Comparison of ENCODE assay signal across 1 cellular context in genomic region chr17:40062347-40063033, GRCh38.
TF ChIP-seq lines count a peak whose summit lies in the region.

Gene THRA, plus strand, starts transcription at chr17:40062965. Its CDS starts 11,524 bp downstream, at chr17:40074489.

TF ChIP-seq in HepG2, 621 proteins besides CTCF, POLR2A, EP300 and RAD21 (continued from another document):
- TF ChIP-seq, protein P1, sequence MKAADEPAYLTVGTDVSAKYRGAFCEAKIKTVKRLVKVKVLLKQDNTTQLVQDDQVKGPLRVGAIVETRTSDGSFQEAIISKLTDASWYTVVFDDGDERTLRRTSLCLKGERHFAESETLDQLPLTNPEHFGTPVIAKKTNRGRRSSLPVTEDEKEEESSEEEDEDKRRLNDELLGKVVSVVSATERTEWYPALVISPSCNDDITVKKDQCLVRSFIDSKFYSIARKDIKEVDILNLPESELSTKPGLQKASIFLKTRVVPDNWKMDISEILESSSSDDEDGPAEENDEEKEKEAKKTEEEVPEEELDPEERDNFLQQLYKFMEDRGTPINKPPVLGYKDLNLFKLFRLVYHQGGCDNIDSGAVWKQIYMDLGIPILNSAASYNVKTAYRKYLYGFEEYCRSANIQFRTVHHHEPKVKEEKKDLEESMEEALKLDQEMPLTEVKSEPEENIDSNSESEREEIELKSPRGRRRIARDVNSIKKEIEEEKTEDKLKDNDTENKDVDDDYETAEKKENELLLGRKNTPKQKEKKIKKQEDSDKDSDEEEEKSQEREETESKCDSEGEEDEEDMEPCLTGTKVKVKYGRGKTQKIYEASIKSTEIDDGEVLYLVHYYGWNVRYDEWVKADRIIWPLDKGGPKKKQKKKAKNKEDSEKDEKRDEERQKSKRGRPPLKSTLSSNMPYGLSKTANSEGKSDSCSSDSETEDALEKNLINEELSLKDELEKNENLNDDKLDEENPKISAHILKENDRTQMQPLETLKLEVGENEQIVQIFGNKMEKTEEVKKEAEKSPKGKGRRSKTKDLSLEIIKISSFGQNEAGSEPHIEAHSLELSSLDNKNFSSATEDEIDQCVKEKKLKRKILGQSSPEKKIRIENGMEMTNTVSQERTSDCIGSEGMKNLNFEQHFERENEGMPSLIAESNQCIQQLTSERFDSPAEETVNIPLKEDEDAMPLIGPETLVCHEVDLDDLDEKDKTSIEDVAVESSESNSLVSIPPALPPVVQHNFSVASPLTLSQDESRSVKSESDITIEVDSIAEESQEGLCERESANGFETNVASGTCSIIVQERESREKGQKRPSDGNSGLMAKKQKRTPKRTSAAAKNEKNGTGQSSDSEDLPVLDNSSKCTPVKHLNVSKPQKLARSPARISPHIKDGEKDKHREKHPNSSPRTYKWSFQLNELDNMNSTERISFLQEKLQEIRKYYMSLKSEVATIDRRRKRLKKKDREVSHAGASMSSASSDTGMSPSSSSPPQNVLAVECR (CRISPR knock-in tag; IDR thresholded peaks at IDR 0.05; ENCODE audit: borderline replicate concordance) = no peak
- TF ChIP-seq HDAC1 (CRISPR knock-in tag; IDR thresholded peaks at IDR 0.05) (peak; percentile 16; the same call in 1 of the 2 replicates), KLF6 (CRISPR knock-in tag; IDR thresholded peaks at IDR 0.05) (no peak), SRSF4 (IDR thresholded peaks at IDR 0.05; ENCODE audit: low read depth, low read length, poor library complexity, severe bottlenecking) (no peak), TAF15 (IDR thresholded peaks at IDR 0.05; ENCODE audit: low read depth, low read length, poor library complexity, severe bottlenecking) (no peak), ZSCAN25 (CRISPR knock-in tag; IDR thresholded peaks at IDR 0.05) (no peak), ZNF484 (CRISPR knock-in tag; IDR thresholded peaks at IDR 0.05; ENCODE audit: borderline replicate concordance, low read depth) (no peak), HMGXB4 (CRISPR knock-in tag; IDR thresholded peaks at IDR 0.05; ENCODE audit: borderline replicate concordance in 1 of 2, low read depth in 1 of 2) (no peak), KDM6A (CRISPR knock-in tag; IDR thresholded peaks at IDR 0.05; ENCODE audit: low read depth) (no peak), NFKBIZ (CRISPR knock-in tag; IDR thresholded peaks at IDR 0.05) (no peak), ATF7-NPFF (CRISPR knock-in tag; IDR thresholded peaks at IDR 0.05; ENCODE audit: low read depth) (no peak; the same call in 1 of the 2 replicates), TEF (CRISPR knock-in tag; IDR thresholded peaks at IDR 0.05) (no peak), MAZ (IDR thresholded peaks at IDR 0.05; ENCODE audit: borderline replicate concordance, low read depth, low read length) (no peak), MAZ (CRISPR knock-in tag; IDR thresholded peaks at IDR 0.05; ENCODE audit: low read depth) (peak; percentile 86), IKZF4 (CRISPR knock-in tag; IDR thresholded peaks at IDR 0.05; ENCODE audit: borderline replicate concordance, low read depth, not compliant biosample characterization) (no peak), NRL (CRISPR knock-in tag; IDR thresholded peaks at IDR 0.05; ENCODE audit: borderline replicate concordance) (no peak), STAG1 (CRISPR knock-in tag; IDR thresholded peaks at IDR 0.05) (peak; percentile 34; the same call in 1 of the 2 replicates), THAP11 (CRISPR knock-in tag; IDR thresholded peaks at IDR 0.05) (no peak), RAD51 (IDR thresholded peaks at IDR 0.05; ENCODE audit: borderline replicate concordance) (no peak), JUN (CRISPR knock-in tag; IDR thresholded peaks at IDR 0.05) (no peak), CREB3 (CRISPR knock-in tag; IDR thresholded peaks at IDR 0.05) (0 out of 2 replicates have a peak, but pooled peaks have one; percentile 31), ZSCAN20 (CRISPR knock-in tag; IDR thresholded peaks at IDR 0.05; ENCODE audit: borderline replicate concordance) (no peak), RNF2 (conservative IDR thresholded peaks at IDR 0.05; ENCODE audit: low read depth) (no peak)
- TF ChIP-seq, protein P2, sequence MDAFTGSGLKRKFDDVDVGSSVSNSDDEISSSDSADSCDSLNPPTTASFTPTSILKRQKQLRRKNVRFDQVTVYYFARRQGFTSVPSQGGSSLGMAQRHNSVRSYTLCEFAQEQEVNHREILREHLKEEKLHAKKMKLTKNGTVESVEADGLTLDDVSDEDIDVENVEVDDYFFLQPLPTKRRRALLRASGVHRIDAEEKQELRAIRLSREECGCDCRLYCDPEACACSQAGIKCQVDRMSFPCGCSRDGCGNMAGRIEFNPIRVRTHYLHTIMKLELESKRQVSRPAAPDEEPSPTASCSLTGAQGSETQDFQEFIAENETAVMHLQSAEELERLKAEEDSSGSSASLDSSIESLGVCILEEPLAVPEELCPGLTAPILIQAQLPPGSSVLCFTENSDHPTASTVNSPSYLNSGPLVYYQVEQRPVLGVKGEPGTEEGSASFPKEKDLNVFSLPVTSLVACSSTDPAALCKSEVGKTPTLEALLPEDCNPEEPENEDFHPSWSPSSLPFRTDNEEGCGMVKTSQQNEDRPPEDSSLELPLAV (CRISPR knock-in tag; conservative IDR thresholded peaks at IDR 0.05; ENCODE audit: low read depth) = no peak
- TF ChIP-seq, protein P3, sequence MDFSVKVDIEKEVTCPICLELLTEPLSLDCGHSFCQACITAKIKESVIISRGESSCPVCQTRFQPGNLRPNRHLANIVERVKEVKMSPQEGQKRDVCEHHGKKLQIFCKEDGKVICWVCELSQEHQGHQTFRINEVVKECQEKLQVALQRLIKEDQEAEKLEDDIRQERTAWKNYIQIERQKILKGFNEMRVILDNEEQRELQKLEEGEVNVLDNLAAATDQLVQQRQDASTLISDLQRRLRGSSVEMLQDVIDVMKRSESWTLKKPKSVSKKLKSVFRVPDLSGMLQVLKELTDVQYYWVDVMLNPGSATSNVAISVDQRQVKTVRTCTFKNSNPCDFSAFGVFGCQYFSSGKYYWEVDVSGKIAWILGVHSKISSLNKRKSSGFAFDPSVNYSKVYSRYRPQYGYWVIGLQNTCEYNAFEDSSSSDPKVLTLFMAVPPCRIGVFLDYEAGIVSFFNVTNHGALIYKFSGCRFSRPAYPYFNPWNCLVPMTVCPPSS (IDR thresholded peaks at IDR 0.05) = no peak
- TF ChIP-seq, protein P4, sequence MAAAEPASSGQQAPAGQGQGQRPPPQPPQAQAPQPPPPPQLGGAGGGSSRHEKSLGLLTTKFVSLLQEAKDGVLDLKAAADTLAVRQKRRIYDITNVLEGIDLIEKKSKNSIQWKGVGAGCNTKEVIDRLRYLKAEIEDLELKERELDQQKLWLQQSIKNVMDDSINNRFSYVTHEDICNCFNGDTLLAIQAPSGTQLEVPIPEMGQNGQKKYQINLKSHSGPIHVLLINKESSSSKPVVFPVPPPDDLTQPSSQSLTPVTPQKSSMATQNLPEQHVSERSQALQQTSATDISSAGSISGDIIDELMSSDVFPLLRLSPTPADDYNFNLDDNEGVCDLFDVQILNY (CRISPR knock-in tag; conservative IDR thresholded peaks at IDR 0.05) = no peak
- TF ChIP-seq, protein P5, sequence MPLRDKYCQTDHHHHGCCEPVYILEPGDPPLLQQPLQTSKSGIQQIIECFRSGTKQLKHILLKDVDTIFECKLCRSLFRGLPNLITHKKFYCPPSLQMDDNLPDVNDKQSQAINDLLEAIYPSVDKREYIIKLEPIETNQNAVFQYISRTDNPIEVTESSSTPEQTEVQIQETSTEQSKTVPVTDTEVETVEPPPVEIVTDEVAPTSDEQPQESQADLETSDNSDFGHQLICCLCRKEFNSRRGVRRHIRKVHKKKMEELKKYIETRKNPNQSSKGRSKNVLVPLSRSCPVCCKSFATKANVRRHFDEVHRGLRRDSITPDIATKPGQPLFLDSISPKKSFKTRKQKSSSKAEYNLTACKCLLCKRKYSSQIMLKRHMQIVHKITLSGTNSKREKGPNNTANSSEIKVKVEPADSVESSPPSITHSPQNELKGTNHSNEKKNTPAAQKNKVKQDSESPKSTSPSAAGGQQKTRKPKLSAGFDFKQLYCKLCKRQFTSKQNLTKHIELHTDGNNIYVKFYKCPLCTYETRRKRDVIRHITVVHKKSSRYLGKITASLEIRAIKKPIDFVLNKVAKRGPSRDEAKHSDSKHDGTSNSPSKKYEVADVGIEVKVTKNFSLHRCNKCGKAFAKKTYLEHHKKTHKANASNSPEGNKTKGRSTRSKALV (CRISPR knock-in tag; IDR thresholded peaks at IDR 0.05) = 0 out of 2 replicates have a peak, but pooled peaks have one; percentile 11
- TF ChIP-seq, protein P6, sequence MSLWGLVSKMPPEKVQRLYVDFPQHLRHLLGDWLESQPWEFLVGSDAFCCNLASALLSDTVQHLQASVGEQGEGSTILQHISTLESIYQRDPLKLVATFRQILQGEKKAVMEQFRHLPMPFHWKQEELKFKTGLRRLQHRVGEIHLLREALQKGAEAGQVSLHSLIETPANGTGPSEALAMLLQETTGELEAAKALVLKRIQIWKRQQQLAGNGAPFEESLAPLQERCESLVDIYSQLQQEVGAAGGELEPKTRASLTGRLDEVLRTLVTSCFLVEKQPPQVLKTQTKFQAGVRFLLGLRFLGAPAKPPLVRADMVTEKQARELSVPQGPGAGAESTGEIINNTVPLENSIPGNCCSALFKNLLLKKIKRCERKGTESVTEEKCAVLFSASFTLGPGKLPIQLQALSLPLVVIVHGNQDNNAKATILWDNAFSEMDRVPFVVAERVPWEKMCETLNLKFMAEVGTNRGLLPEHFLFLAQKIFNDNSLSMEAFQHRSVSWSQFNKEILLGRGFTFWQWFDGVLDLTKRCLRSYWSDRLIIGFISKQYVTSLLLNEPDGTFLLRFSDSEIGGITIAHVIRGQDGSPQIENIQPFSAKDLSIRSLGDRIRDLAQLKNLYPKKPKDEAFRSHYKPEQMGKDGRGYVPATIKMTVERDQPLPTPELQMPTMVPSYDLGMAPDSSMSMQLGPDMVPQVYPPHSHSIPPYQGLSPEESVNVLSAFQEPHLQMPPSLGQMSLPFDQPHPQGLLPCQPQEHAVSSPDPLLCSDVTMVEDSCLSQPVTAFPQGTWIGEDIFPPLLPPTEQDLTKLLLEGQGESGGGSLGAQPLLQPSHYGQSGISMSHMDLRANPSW (CRISPR knock-in tag; IDR thresholded peaks at IDR 0.05; ENCODE audit: borderline replicate concordance) = no peak
- TF ChIP-seq, protein P7, sequence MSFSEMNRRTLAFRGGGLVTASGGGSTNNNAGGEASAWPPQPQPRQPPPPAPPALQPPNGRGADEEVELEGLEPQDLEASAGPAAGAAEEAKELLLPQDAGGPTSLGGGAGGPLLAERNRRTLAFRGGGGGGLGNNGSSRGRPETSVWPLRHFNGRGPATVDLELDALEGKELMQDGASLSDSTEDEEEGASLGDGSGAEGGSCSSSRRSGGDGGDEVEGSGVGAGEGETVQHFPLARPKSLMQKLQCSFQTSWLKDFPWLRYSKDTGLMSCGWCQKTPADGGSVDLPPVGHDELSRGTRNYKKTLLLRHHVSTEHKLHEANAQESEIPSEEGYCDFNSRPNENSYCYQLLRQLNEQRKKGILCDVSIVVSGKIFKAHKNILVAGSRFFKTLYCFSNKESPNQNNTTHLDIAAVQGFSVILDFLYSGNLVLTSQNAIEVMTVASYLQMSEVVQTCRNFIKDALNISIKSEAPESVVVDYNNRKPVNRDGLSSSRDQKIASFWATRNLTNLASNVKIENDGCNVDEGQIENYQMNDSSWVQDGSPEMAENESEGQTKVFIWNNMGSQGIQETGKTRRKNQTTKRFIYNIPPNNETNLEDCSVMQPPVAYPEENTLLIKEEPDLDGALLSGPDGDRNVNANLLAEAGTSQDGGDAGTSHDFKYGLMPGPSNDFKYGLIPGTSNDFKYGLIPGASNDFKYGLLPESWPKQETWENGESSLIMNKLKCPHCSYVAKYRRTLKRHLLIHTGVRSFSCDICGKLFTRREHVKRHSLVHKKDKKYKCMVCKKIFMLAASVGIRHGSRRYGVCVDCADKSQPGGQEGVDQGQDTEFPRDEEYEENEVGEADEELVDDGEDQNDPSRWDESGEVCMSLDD (CRISPR knock-in tag; IDR thresholded peaks at IDR 0.05; ENCODE audit: borderline replicate concordance) = no peak
TF ChIP-seq in HepG2: peak in this region for 16.
